ENCODE assay signal across 4 cellular contexts in genomic region chr9:116984111-116984510, GRCh38.
"Had no signal": no experiment of that assay in that cellular context is flagged by ENCODE, and none has a peak within 500 bp of the region (broad histone marks: within the 10 kb centered on the region; RNA-seq: fewer than 3 reads in every experiment).

No MANE protein-coding gene starts in this region.

- H3K27ac ChIP-seq: HL-60 had no signal

- DNase-seq: IMR-90, KBM-7 had no signal

- H3K4me3 ChIP-seq: K562 had no signal
